ENCODE assay signal across 1 cellular context in genomic region chr11:134069426-134069921, GRCh38.
A peak's percentile ranks its signal among the peaks of the same experiment; 100 is the strongest.
TF ChIP-seq lines count a peak whose summit lies in the region.

No MANE protein-coding gene starts in this region.

TF ChIP-seq in HEK293, 187 proteins besides CTCF, POLR2A, EP300 and RAD21 (continued from another document):
- TF ChIP-seq, protein P1, sequence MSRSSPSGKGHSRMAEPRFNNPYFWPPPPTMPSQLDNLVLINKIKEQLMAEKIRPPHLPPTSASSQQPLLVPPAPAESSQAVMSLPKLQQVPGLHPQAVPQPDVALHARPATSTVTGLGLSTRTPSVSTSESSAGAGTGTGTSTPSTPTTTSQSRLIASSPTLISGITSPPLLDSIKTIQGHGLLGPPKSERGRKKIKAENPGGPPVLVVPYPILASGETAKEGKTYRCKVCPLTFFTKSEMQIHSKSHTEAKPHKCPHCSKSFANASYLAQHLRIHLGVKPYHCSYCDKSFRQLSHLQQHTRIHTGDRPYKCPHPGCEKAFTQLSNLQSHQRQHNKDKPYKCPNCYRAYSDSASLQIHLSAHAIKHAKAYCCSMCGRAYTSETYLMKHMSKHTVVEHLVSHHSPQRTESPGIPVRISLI (tag by site-specific recombination; IDR thresholded peaks at IDR 0.05) = no peak
- TF ChIP-seq KLF1 (tag by site-specific recombination; IDR thresholded peaks at IDR 0.05) (peak; percentile 79), ZFHX2 (tag by site-specific recombination; conservative IDR thresholded peaks at IDR 0.05) (peak; percentile 51), ZNF501 (tag by site-specific recombination; IDR thresholded peaks at IDR 0.05) (0 out of 2 replicates have a peak, but pooled peaks have one; percentile 10), ZNF18 (tag by site-specific recombination; IDR thresholded peaks at IDR 0.05) (no peak), KLF8 (tag by site-specific recombination; IDR thresholded peaks at IDR 0.05) (peak; percentile 65; the same call in 1 of the 2 replicates), ZNF341 (tag by site-specific recombination; IDR thresholded peaks at IDR 0.05; ENCODE audit: low read depth) (peak; percentile 64)
- TF ChIP-seq, protein P2, sequence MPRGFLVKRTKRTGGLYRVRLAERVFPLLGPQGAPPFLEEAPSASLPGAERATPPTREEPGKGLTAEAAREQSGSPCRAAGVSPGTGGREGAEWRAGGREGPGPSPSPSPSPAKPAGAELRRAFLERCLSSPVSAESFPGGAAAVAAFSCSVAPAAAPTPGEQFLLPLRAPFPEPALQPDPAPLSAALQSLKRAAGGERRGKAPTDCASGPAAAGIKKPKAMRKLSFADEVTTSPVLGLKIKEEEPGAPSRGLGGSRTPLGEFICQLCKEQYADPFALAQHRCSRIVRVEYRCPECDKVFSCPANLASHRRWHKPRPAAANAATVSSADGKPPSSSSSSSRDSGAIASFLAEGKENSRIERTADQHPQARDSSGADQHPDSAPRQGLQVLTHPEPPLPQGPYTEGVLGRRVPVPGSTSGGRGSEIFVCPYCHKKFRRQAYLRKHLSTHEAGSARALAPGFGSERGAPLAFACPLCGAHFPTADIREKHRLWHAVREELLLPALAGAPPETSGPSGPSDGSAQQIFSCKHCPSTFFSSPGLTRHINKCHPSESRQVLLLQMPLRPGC (tag by site-specific recombination; IDR thresholded peaks at IDR 0.05) = no peak
